Comparison of ENCODE assay signal across 18 cellular contexts in genomic region chr2:201638331-201638730, GRCh38. TPM values are rescaled to one million over a fixed set of nuclear protein-coding genes. Genes with fewer than 3 reads are reported as not detected.
DNase-seq lines count a peak whose midpoint lies in the region; TF ChIP-seq lines count a peak whose summit lies in the region.
"Had no signal": no experiment of that assay in that cellular context is flagged by ENCODE, and none has a peak within 500 bp of the region (broad histone marks: within the 10 kb centered on the region; RNA-seq: fewer than 3 reads in every experiment).

No MANE protein-coding gene starts in this region.

- peak overlapping the region; percentile 26 for H3K9ac ChIP-seq in mammary epithelial cell (ENCODE audit: insufficient read depth, low read length)

- no peak for DNase-seq in mammary epithelial cell
- DNase-seq in MCF 10A (ENCODE audit: unreplicated experiment) = no peak
- DNase-seq in HCEC 1CT = peak; percentile 28
- DNase-seq in amniotic epithelial cell (ENCODE audit: low read depth) = peak; percentile 60
- DNase-seq in DMS79 (lab: John Stamatoyannopoulos, UW) = no peak
- DNase-seq in posterior cingulate gyrus = no peak
- DNase-seq in globus pallidus (ENCODE audit: low spot score) = no peak
- DNase-seq: C1 segment of cervical spinal cord; CD4-positive, CD25-positive, alpha-beta regulatory T cell; CD8-positive, alpha-beta memory T cell; COR-L47; DMS 273 treated with DMSO at 0.1 percent for 48 hours; DMS53; KBM-7 had no signal

- no peak overlapping the region for H3K4me3 Mint-ChIP-seq in MCF 10A (ENCODE audit: unreplicated experiment)
- H3K4me3 Mint-ChIP-seq: B cell had no signal

- dilution Hi-C loops in mammary epithelial cell (cut with HindIII; ENCODE audit: low sequenced_read_pairs) = loop anchor here (25.0 kb wide), 1 partner anchor 726 kb away; no protein-coding TSS in a partner anchor

- H3K79me2 ChIP-seq in mammary epithelial cell (ENCODE audit: insufficient read depth, low read length) = peaks cover 29% of the 10 kb centered on the region

- no TSS peak for BruUV-seq in mammary epithelial cell (replicated peaks; lab: Mats Ljungman, UMichigan)
- no TSS peak for BruUV-seq in MCF 10A (replicated peaks; lab: Mats Ljungman, UMichigan)

- no peaks in the 10 kb centered on the region for H3K27me3 Mint-ChIP-seq in MCF 10A (ENCODE audit: insufficient read depth, unreplicated experiment)
- H3K27me3 Mint-ChIP-seq: B cell; CD4-positive, CD25-positive, alpha-beta regulatory T cell; CD8-positive, alpha-beta memory T cell; IgD-negative memory B cell had no signal

- no peak overlapping the region for H3K27ac ChIP-seq in mammary epithelial cell (ENCODE audit: insufficient read depth, low read depth, low read length)

- no peak for TF ChIP-seq CTCF in mammary epithelial cell (conservative IDR thresholded peaks at IDR 0.05 in 1 of 2, IDR thresholded peaks at IDR 0.05 in 1 of 2; ENCODE audit: extremely low read depth in 1 of 2, insufficient read depth in 1 of 2, low read depth in 1 of 2, low read length in 2 of 2)
- no peak for TF ChIP-seq CTCF in MCF 10A (IDR thresholded peaks at IDR 0.05; ENCODE audit: unreplicated experiment)

- no peaks in the 10 kb centered on the region for H3K9me3 Mint-ChIP-seq in MCF 10A (ENCODE audit: unreplicated experiment)
- H3K9me3 Mint-ChIP-seq: CD4-positive, CD25-positive, alpha-beta regulatory T cell; CD8-positive, alpha-beta memory T cell; IgD-negative memory B cell had no signal

- in situ Hi-C loops in mammary epithelial cell (cut with MboI; ENCODE audit: low sequenced_read_pairs in 2 of 2) = no loop called here

- H3K27me3 ChIP-seq in mammary epithelial cell (ENCODE audit: insufficient read depth, low read length) = no peaks in the 10 kb centered on the region

- peaks cover 12% of the 10 kb centered on the region for H3K36me3 ChIP-seq in mammary epithelial cell (ENCODE audit: insufficient read depth, low read length)

- H3K4me1 Mint-ChIP-seq in MCF 10A (ENCODE audit: insufficient read depth, unreplicated experiment) = peaks cover 8% of the 10 kb centered on the region

- POLR2A ChIA-PET in MCF 10A (lab: Yijun Ruan, JAX) = no interaction called here

- peaks cover 30% of the 10 kb centered on the region for H3K36me3 Mint-ChIP-seq in MCF 10A (ENCODE audit: insufficient read depth, unreplicated experiment)

- WGBS in mammary epithelial cell (ENCODE audit: low coverage, missing lambda C conversion rate) = 75% methylated on average over 4 of the region's 4 CpGs

- no peaks in the 10 kb centered on the region for H3K9me3 ChIP-seq in mammary epithelial cell (replicated peaks; ENCODE audit: insufficient read depth, low read length)
- H3K9me3 ChIP-seq: HAP-1 had no signal

- no peak overlapping the region for H3K27ac Mint-ChIP-seq in MCF 10A (ENCODE audit: low read depth, unreplicated experiment)
- H3K27ac Mint-ChIP-seq: B cell; CD8-positive, alpha-beta memory T cell had no signal

- no peaks in the 10 kb centered on the region for H4K20me1 ChIP-seq in mammary epithelial cell (ENCODE audit: insufficient read depth, low read length)

- CTCF ChIA-PET in mammary epithelial cell (lab: Charles Lee; ENCODE audit: low non-redundant PET) (no interaction called here), MCF 10A (lab: Yijun Ruan, JAX) (interaction anchor here (0.6 to 1.2 kb wide), 4 partner anchors 15 to 402 kb away, joined by 3 to 4 read pairs (median 3); no protein-coding TSS in a partner anchor)

- intact Hi-C loops in mammary epithelial cell (cut with micrococcal nuclease) = no loop called here
- intact Hi-C loops in MCF 10A (cut with micrococcal nuclease) = no loop called here
- intact Hi-C loops in posterior cingulate gyrus (cut with DNase I) = no loop called here

- no peak overlapping the region for H3K4me3 ChIP-seq in mammary epithelial cell (replicated peaks in 1 of 3; ENCODE audit: insufficient read depth in 1 of 3, low read depth in 2 of 3, low read length in 3 of 3)
- H3K4me3 ChIP-seq: GM12878, HAP-1 had no signal

- H3K4me1 ChIP-seq in mammary epithelial cell (ENCODE audit: insufficient read depth, low read length) = peaks cover 7% of the 10 kb centered on the region
- H3K4me1 ChIP-seq: HAP-1 had no signal

- H3K4me2 ChIP-seq in mammary epithelial cell (ENCODE audit: insufficient read depth, low read depth, low read length) = no peak overlapping the region

- no peak overlapping the region for H2AFZ ChIP-seq in mammary epithelial cell (ENCODE audit: low read depth, low read length)

RNA-seq across cellular contexts. Expression of gene TMEM237, which starts 5.0 kb away (rescaled TPM):
- total RNA-seq in mammary epithelial cell (10 to 100 TPM; 50.1 to 96.9 TPM), MCF 10A (2022) (25.2 and 27.0 TPM in 2 replicates)
- polyA plus RNA-seq in mammary epithelial cell = 39.5 TPM
- 20.5 TPM for polyA minus RNA-seq in mammary epithelial cell

Comparison
In these comparisons a context has a peak if more than half of its experiments do, and no peak if none do; other contexts are left out.
1. DNase-seq: peak in HCEC 1CT (single experiment) and amniotic epithelial cell (single experiment); none in mammary epithelial cell (single experiment), MCF 10A (single experiment), DMS79 (single experiment), posterior cingulate gyrus (0 of 10) and globus pallidus (single experiment).